1 cellular context compared by ENCODE assay signal in genomic region chr15:45197512-45197911, GRCh38.
TF ChIP-seq lines count a peak whose summit lies in the region.

No MANE protein-coding gene starts in this region.

TF ChIP-seq in H1, 55 proteins besides CTCF, POLR2A, EP300 and RAD21 (continued from another document):
- TF ChIP-seq GTF2F1 (IDR thresholded peaks at IDR 0.05; ENCODE audit: borderline replicate concordance, low read depth, low read length) = no peak
- no peak for TF ChIP-seq SIRT6 (IDR thresholded peaks at IDR 0.05; ENCODE audit: low read length)
- no peak for TF ChIP-seq SUZ12 (IDR thresholded peaks at IDR 0.05; ENCODE audit: low read length)
- TF ChIP-seq ATF2 (IDR thresholded peaks at IDR 0.05; ENCODE audit: low read length) = no peak
- TF ChIP-seq TAF1 (IDR thresholded peaks at IDR 0.05; ENCODE audit: low read depth, low read length) = no peak
- TF ChIP-seq POU5F1 (IDR thresholded peaks at IDR 0.05; ENCODE audit: low read depth, low read length) = no peak
- TF ChIP-seq CHD2 (IDR thresholded peaks at IDR 0.05; ENCODE audit: low read length) = no peak
